Comparison of ENCODE assay signal across 1 cellular context in genomic region chr2:71455741-71456569, GRCh38.
TF ChIP-seq lines count a peak whose summit lies in the region.

No MANE protein-coding gene starts in this region.

TF ChIP-seq in SK-N-SH, 30 proteins besides CTCF, POLR2A, EP300 and RAD21 (continued from another document):
- TF ChIP-seq USF2 (IDR thresholded peaks at IDR 0.05; ENCODE audit: borderline replicate concordance, low read depth, low read length), result no peak
- no peak for TF ChIP-seq NRF1 (IDR thresholded peaks at IDR 0.05; ENCODE audit: low read depth, low read length)
- no peak for TF ChIP-seq SMC3 (IDR thresholded peaks at IDR 0.05; ENCODE audit: low read depth, low read length)
- TF ChIP-seq POLR2AphosphoS5 (IDR thresholded peaks at IDR 0.05; ENCODE audit: low read depth, low read length), result no peak
- no peak for TF ChIP-seq YY1 (IDR thresholded peaks at IDR 0.05; ENCODE audit: low read depth)
- TF ChIP-seq RCOR1 (IDR thresholded peaks at IDR 0.05; ENCODE audit: low read length), result no peak
- no peak for TF ChIP-seq NFIC (IDR thresholded peaks at IDR 0.05; ENCODE audit: borderline replicate concordance)
- TF ChIP-seq EZH2phosphoT487 (IDR thresholded peaks at IDR 0.05; ENCODE audit: borderline replicate concordance, low read depth), result no peak
- TF ChIP-seq FOSL2 (IDR thresholded peaks at IDR 0.05; ENCODE audit: borderline replicate concordance, low read depth), result no peak
- no peak for TF ChIP-seq SIN3A (IDR thresholded peaks at IDR 0.05; ENCODE audit: borderline replicate concordance, low read depth, low read length)
- no peak for TF ChIP-seq USF1 (IDR thresholded peaks at IDR 0.05; ENCODE audit: borderline replicate concordance, low read depth)
- TF ChIP-seq TCF12 (IDR thresholded peaks at IDR 0.05), result no peak
- no peak for TF ChIP-seq RFX5 (IDR thresholded peaks at IDR 0.05; ENCODE audit: low read length)
